Comparison of ENCODE assay signal across 23 cellular contexts in the genomic region with DNA sequence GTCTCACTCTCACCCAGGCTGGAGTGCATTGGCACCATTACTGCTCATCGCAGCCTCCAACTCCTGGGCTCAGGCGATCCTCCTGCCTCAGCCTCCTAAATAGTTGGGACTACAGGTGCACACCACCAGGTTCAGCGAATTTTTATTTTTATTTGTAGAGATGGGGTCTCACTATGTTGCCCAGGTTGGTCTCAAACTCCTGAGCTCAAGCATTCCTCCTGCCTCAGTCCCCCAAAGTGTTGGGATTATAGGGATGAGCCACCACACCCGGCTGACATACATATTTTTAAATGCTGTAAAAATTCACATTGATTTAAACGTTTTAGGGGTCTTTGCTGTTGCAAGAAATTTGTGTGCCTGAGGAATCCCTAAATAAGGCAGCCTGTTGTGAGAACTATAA. TPM values are rescaled to one million over a fixed set of nuclear protein-coding genes. Genes with fewer than 3 reads are reported as not detected.
A peak's percentile ranks its signal among the peaks of the same experiment; 100 is the strongest.
DNase-seq lines count a peak whose midpoint lies in the region; ATAC-seq and TF ChIP-seq lines count a peak whose summit lies in the region.
"Had no signal": no experiment of that assay in that cellular context is flagged by ENCODE, and none has a peak within 500 bp of the region (broad histone marks: within the 10 kb centered on the region; RNA-seq: fewer than 3 reads in every experiment).

No MANE protein-coding gene starts in this region.

- H3K4me3 ChIP-seq in right cardiac atrium (ENCODE audit: low read length) (no peak overlapping the region), left lung (no peak overlapping the region), skeletal muscle tissue (ENCODE audit: low read length in 3 of 3) (no peak overlapping the region)
- H3K4me3 ChIP-seq: lung, SK-N-MC had no signal

- H3K27me3 ChIP-seq in right cardiac atrium (ENCODE audit: control insufficient read depth, insufficient read depth) = no peaks in the 10 kb centered on the region
- H3K27me3 ChIP-seq in left lung = no peaks in the 10 kb centered on the region
- H3K27me3 ChIP-seq in skeletal muscle tissue (ENCODE audit: control insufficient read depth in 3 of 3, insufficient read depth in 3 of 3, low read length in 3 of 3) = no peaks in the 10 kb centered on the region

- no peaks in the 10 kb centered on the region for H3K27me3 Mint-ChIP-seq in stimulated activated memory B cell treated with anti-CD40 and anti-IgM and Interleukin-4, amounts not matched to agents 10 μg/mL and 1 μg/mL and 100 μg/mL, for 72 hours
- H3K27me3 Mint-ChIP-seq: central memory CD8-positive, alpha-beta T cell; stimulated activated naive CD8-positive, alpha-beta T cell treated with anti-CD3 and anti-CD28 coated beads, Interleukin-15, amount 100 ng/mL, for 72 hours had no signal

- no peak for TF ChIP-seq CTCF in left lung (IDR thresholded peaks at IDR 0.05)

- no peak overlapping the region for H3K4me3 Mint-ChIP-seq in stimulated activated memory B cell treated with anti-CD40 and anti-IgM and Interleukin-4, amounts not matched to agents 10 μg/mL and 1 μg/mL and 100 μg/mL, for 72 hours
- H3K4me3 Mint-ChIP-seq: central memory CD8-positive, alpha-beta T cell; HFFc6; stimulated activated naive CD8-positive, alpha-beta T cell treated with anti-CD3 and anti-CD28 coated beads, Interleukin-15, amount 100 ng/mL, for 72 hours; WTC11 had no signal

- no peaks in the 10 kb centered on the region for H3K9me3 ChIP-seq in right cardiac atrium (ENCODE audit: control insufficient read depth, low read length)
- no peaks in the 10 kb centered on the region for H3K9me3 ChIP-seq in left lung
- H3K9me3 ChIP-seq in skeletal muscle tissue (ENCODE audit: control insufficient read depth in 3 of 3, low read length in 3 of 3) = no peaks in the 10 kb centered on the region

- no peaks in the 10 kb centered on the region for H3K36me3 ChIP-seq in left lung
- H3K36me3 ChIP-seq in skeletal muscle tissue (ENCODE audit: control insufficient read depth in 3 of 3, insufficient read depth in 3 of 3, low read length in 3 of 3) = no peaks in the 10 kb centered on the region

- H3K27ac ChIP-seq in right cardiac atrium (ENCODE audit: low read length) (peak overlapping the region; percentile 53), left lung (peak overlapping the region; percentile 45 to 51), skeletal muscle tissue (ENCODE audit: low read depth, low read length) (peak overlapping the region; percentile 52)
- H3K27ac ChIP-seq: SK-N-MC had no signal

- intact Hi-C loops in right cardiac atrium (cut with DNase I) (no loop called here), left ventricle myocardium superior (cut with micrococcal nuclease) (no loop called here), left lung (cut with DNase I) (no loop called here)

- no peak for DNase-seq in right cardiac atrium
- DNase-seq in left ventricle myocardium superior = no peak
- no peak for DNase-seq in left lung
- no peak for DNase-seq in iPS-NIHi11 (ENCODE audit: low spot score)
- no peak for DNase-seq in activated gamma-delta T cell (lab: John Stamatoyannopoulos, UW)
- DNase-seq: activated CD4-positive, alpha-beta T cell treated with anti-CD3 and anti-CD28 coated beads, Interleukin-2, amount 50 U/mL, for 4 hours; activated gamma-delta T cell treated with Interleukin-2 at 50 U/mL for 16 hours; amniotic stem cell; C1 segment of cervical spinal cord; effector CD4-positive, alpha-beta T cell; HFFc6; NCI-H1092 treated with DMSO at 0.1 percent for 48 hours; NCI-H2081; NK-92 treated with Interleukin-12 subunit alpha and Interleukin-12 subunit beta, amount 100 ng/mL, for 24 hours; stimulated activated CD4-positive, alpha-beta T cell treated with anti-CD3 and anti-CD28 coated beads, Interleukin-2, amount 100 ng/mL, for 48 hours; stimulated activated naive CD8-positive, alpha-beta T cell treated with anti-CD3 and anti-CD28 coated beads, Interleukin-15, amount 100 ng/mL, for 72 hours had no signal

- no peak overlapping the region for H3K27ac Mint-ChIP-seq in stimulated activated memory B cell treated with anti-CD40 and anti-IgM and Interleukin-4, amounts not matched to agents 10 μg/mL and 1 μg/mL and 100 μg/mL, for 72 hours
- H3K27ac Mint-ChIP-seq: HFFc6; stimulated activated naive CD8-positive, alpha-beta T cell treated with anti-CD3 and anti-CD28 coated beads, Interleukin-15, amount 100 ng/mL, for 72 hours; WTC11 had no signal

- peaks cover 10% of the 10 kb centered on the region for H3K4me1 Mint-ChIP-seq in stimulated activated memory B cell treated with anti-CD40 and anti-IgM and Interleukin-4, amounts not matched to agents 10 μg/mL and 1 μg/mL and 100 μg/mL, for 72 hours
- H3K4me1 Mint-ChIP-seq: central memory CD8-positive, alpha-beta T cell had no signal

- ATAC-seq in right cardiac atrium (no peak), left ventricle myocardium superior (no peak), left lung (no peak), GM18498 (IDR thresholded peaks at IDR 0.05; ENCODE audit: unreplicated experiment) (no peak)
- ATAC-seq in stimulated activated memory B cell treated with anti-CD40 and anti-IgM and Interleukin-4, amounts not matched to agents 10 μg/mL and 1 μg/mL and 100 μg/mL, for 72 hours = no peak
- ATAC-seq: stimulated activated naive CD8-positive, alpha-beta T cell treated with anti-CD3 and anti-CD28 coated beads, Interleukin-15, amount 100 ng/mL, for 72 hours; WTC11 had no signal

- H3K4me1 ChIP-seq in right cardiac atrium (ENCODE audit: control insufficient read depth, insufficient read depth, low read length) (peaks cover 16% of the 10 kb centered on the region), left lung (peaks cover 6 to 66% of the 10 kb centered on the region in 2 donors), skeletal muscle tissue (ENCODE audit: control insufficient read depth in 3 of 3, insufficient read depth in 3 of 3, low read length in 3 of 3) (peaks cover 10 to 26% (median 13%) of the 10 kb centered on the region in 3 donors)

- H3K36me3 Mint-ChIP-seq in stimulated activated memory B cell treated with anti-CD40 and anti-IgM and Interleukin-4, amounts not matched to agents 10 μg/mL and 1 μg/mL and 100 μg/mL, for 72 hours = no peaks in the 10 kb centered on the region
- H3K36me3 Mint-ChIP-seq: WTC11 had no signal

- WGBS in right cardiac atrium = 77% methylated on average over 5 of the region's 5 CpGs

- no peaks in the 10 kb centered on the region for H3K9me3 Mint-ChIP-seq in stimulated activated memory B cell treated with anti-CD40 and anti-IgM and Interleukin-4, amounts not matched to agents 10 μg/mL and 1 μg/mL and 100 μg/mL, for 72 hours
- H3K9me3 Mint-ChIP-seq: central memory CD8-positive, alpha-beta T cell; HFFc6; stimulated activated naive CD8-positive, alpha-beta T cell treated with anti-CD3 and anti-CD28 coated beads, Interleukin-15, amount 100 ng/mL, for 72 hours; WTC11 had no signal

- H3K9ac ChIP-seq in skeletal muscle tissue (ENCODE audit: low read depth in 1 of 3, low read length in 3 of 3) = no peak overlapping the region

RNA-seq across cellular contexts. Expression of a gene that starts 24.8 kb away (rescaled TPM):
- 10 to 100 TPM; 47.2 to 58.4 (median 50.1) TPM for total RNA-seq in right cardiac atrium
- polyA plus RNA-seq in right cardiac atrium = 39.6 TPM
- total RNA-seq in left ventricle myocardium superior = 71.4 TPM
- total RNA-seq in left lung = 100 to 1,000 TPM in 1 of 2 donors, 10 to 100 TPM in 1; 84.7 to 151 TPM
- total RNA-seq in skeletal muscle tissue = 83.5 TPM
